16 cellular contexts compared by ENCODE assay signal in the genomic region with DNA sequence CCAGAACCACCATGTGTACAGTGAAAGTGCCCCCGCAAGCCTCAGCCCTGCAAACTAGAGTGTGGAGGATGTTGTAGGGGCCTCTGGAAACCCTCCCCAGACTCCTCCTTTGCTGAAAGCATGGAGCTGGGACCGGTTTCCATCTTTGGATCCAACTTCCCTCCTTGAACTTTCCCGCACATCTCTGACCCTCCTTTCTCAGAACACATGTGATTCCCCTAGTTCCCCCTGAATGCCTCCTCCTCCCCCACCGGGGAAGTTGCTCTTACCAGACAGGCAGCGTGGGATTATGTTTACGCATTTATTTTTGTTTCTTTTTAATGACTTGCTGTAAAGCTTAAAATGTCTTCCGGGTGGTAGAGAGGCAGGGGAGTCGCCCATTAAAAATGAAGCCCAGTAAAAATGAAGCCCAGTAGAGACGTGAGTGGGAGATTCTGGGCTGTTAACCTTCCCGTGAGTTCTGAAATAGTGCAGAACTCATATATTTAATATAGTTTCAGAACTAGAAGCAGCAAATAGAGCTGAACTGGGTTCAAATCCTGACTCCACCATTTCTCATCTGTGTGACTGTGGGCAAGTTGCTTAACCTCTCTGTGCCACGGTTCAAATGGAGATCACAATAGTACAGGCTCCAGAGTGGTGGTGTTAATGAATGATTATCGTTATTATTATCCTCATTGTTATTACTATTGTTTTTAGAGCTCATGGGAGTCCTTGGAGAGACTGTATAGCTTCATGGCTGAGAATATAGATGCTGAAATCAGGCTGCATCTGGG. TPM values are rescaled to one million over a fixed set of nuclear protein-coding genes. Genes with fewer than 3 reads are reported as not detected.
A peak's percentile ranks its signal among the peaks of the same experiment; 100 is the strongest.
DNase-seq lines count a peak whose midpoint lies in the region; ATAC-seq and TF ChIP-seq lines count a peak whose summit lies in the region.
"Had no signal": no experiment of that assay in that cellular context is flagged by ENCODE, and none has a peak within 500 bp of the region (broad histone marks: within the 10 kb centered on the region; RNA-seq: fewer than 3 reads in every experiment).

No MANE protein-coding gene starts in this region.

- no peaks in the 10 kb centered on the region; the same call in 1 of the 2 replicates for H3K9me2 ChIP-seq in GM23338 (ENCODE audit: insufficient read depth)

- H3K36me3 Mint-ChIP-seq in GM23338 (ENCODE audit: low read depth) = no peaks in the 10 kb centered on the region
- H3K36me3 Mint-ChIP-seq: activated naive CD8-positive, alpha-beta T cell had no signal

- TF ChIP-seq EP300 in stomach (IDR thresholded peaks at IDR 0.05) = no peak

- no peaks in the 10 kb centered on the region for H3K27me3 ChIP-seq in GM23338 (ENCODE audit: insufficient read depth)
- no peaks in the 10 kb centered on the region for H3K27me3 ChIP-seq in colonic mucosa
- H3K27me3 ChIP-seq in stomach = no peaks in the 10 kb centered on the region
- H3K27me3 ChIP-seq: cardiac muscle cell, foreskin keratinocyte had no signal

- WGBS in stomach, 5 donors = 74 to 82% (median 74%) methylated on average over 12 of the region's 12 CpGs

- no peak for TF ChIP-seq POLR2A in stomach (IDR thresholded peaks at IDR 0.05)

- no peak overlapping the region for H3K4me2 ChIP-seq in GM23338

- no peak overlapping the region for H3K27ac ChIP-seq in GM23338 (ENCODE audit: low read depth)
- H3K27ac ChIP-seq in colonic mucosa = peak overlapping the region; percentile 34
- peak overlapping the region in 4 of 5 donors; percentile 62 to 82 (median 72) for H3K27ac ChIP-seq in stomach
- H3K27ac ChIP-seq: cardiac muscle cell, foreskin keratinocyte had no signal

- H3K4me3 Mint-ChIP-seq in GM23338 = no peak overlapping the region; the same call in 2 of the 3 replicates
- H3K4me3 Mint-ChIP-seq: activated naive CD8-positive, alpha-beta T cell; endodermal cell; T-helper 1 cell treated with Interleukin-12 subunit alpha and Interleukin-12 subunit beta and Interleukin-4 antibody, amounts not matched to agents 30 μg/mL and 1 μg/mL, for 36 hours had no signal

- peak overlapping the region in 1 of 2 donors; percentile 46 for H3K9ac ChIP-seq in colonic mucosa (ENCODE audit: low read depth in 2 of 2, low read length in 2 of 2)

- no peak overlapping the region for H3K27ac Mint-ChIP-seq in GM23338
- H3K27ac Mint-ChIP-seq: activated naive CD8-positive, alpha-beta T cell; endodermal cell; T-helper 1 cell treated with Interleukin-12 subunit alpha and Interleukin-12 subunit beta and Interleukin-4 antibody, amounts not matched to agents 30 μg/mL and 1 μg/mL, for 36 hours had no signal

- H3K4me3 ChIP-seq in GM23338 = no peak overlapping the region
- no peak overlapping the region for H3K4me3 ChIP-seq in colonic mucosa
- H3K4me3 ChIP-seq in mucosa of descending colon = no peak overlapping the region
- no peak overlapping the region for H3K4me3 ChIP-seq in stomach
- H3K4me3 ChIP-seq: cardiac muscle cell had no signal

- H2AFZ ChIP-seq in GM23338 = peak overlapping the region; percentile 74; the same call in 1 of the 2 replicates

- H3K4me1 Mint-ChIP-seq in GM23338 = 0 out of 3 replicates have a peak, but pooled peaks cover 3% of the 10 kb centered on the region
- H3K4me1 Mint-ChIP-seq: endodermal cell had no signal

- H3K9me3 ChIP-seq in colonic mucosa = no peaks in the 10 kb centered on the region
- no peaks in the 10 kb centered on the region for H3K9me3 ChIP-seq in mucosa of descending colon
- H3K9me3 ChIP-seq in stomach = no peaks in the 10 kb centered on the region

- H3K4me1 ChIP-seq in GM23338 (ENCODE audit: insufficient read depth) = no peaks in the 10 kb centered on the region
- H3K4me1 ChIP-seq in colonic mucosa = no peaks in the 10 kb centered on the region
- H3K4me1 ChIP-seq in mucosa of descending colon (ENCODE audit: low read depth) = peaks cover 2% of the 10 kb centered on the region
- H3K4me1 ChIP-seq in stomach = peaks cover 0 to 24% (median 13%) of the 10 kb centered on the region in 4 donors

- intact Hi-C loops in colonic mucosa (cut with DNase I) = no loop called here
- intact Hi-C loops in mucosa of descending colon (cut with DNase I, micrococcal nuclease) = no loop called here
- intact Hi-C loops in stomach (cut with DNase I; ENCODE audit: low total_unique reads) = loop anchor here (10.0 kb wide), 1 partner anchor 73 kb away; no protein-coding TSS in a partner anchor

- H3K79me2 ChIP-seq in GM23338 (replicated peaks; ENCODE audit: insufficient read depth) = no peaks in the 10 kb centered on the region

- H3K36me3 ChIP-seq in GM23338 (ENCODE audit: insufficient read depth) = no peaks in the 10 kb centered on the region
- H3K36me3 ChIP-seq in colonic mucosa = no peaks in the 10 kb centered on the region
- no peaks in the 10 kb centered on the region for H3K36me3 ChIP-seq in mucosa of descending colon (ENCODE audit: low read depth)
- no peaks in the 10 kb centered on the region for H3K36me3 ChIP-seq in stomach
- H3K36me3 ChIP-seq: cardiac muscle cell had no signal

- H3F3A ChIP-seq in GM23338 (replicated peaks; ENCODE audit: low read depth) = no peaks in the 10 kb centered on the region

- DNase-seq in GM23338 (ENCODE audit: low spot score) (no peak), colonic mucosa (no peak), mucosa of descending colon (no peak), stomach (no peak), NCI-H1092 treated with DMSO at 0.1 percent for 48 hours (lab: John Stamatoyannopoulos, UW) (no peak), Ammon's horn (ENCODE audit: low spot score) (no peak), Kasumi-1 (lab: John Stamatoyannopoulos, UW) (no peak)
- DNase-seq: activated CD4-positive, alpha-beta T cell treated with anti-CD3 and anti-CD28 coated beads for 4 hours; DND-41; endodermal cell; NCI-H82 had no signal

- H4K20me1 ChIP-seq in GM23338 (replicated peaks; ENCODE audit: insufficient read depth) = no peaks in the 10 kb centered on the region

- H3K27me3 Mint-ChIP-seq in GM23338 (ENCODE audit: insufficient read depth, low read depth, poor library complexity) = no peaks in the 10 kb centered on the region
- H3K27me3 Mint-ChIP-seq: activated naive CD8-positive, alpha-beta T cell had no signal

- ATAC-seq in GM23338 (no peak), mucosa of descending colon (peak; percentile 10), HG02571 (IDR thresholded peaks at IDR 0.05; ENCODE audit: unreplicated experiment) (no peak)

- H3K9me3 Mint-ChIP-seq in GM23338 = no peaks in the 10 kb centered on the region
- H3K9me3 Mint-ChIP-seq: endodermal cell; T-helper 1 cell treated with Interleukin-12 subunit alpha and Interleukin-12 subunit beta and Interleukin-4 antibody, amounts not matched to agents 30 μg/mL and 1 μg/mL, for 36 hours had no signal

- no peak for TF ChIP-seq CTCF in GM23338 (conservative IDR thresholded peaks at IDR 0.05; ENCODE audit: low read depth in 2 of 2)
- TF ChIP-seq CTCF in colonic mucosa (IDR thresholded peaks at IDR 0.05) = no peak
- TF ChIP-seq CTCF in mucosa of descending colon (IDR thresholded peaks at IDR 0.05) = no peak
- TF ChIP-seq CTCF in stomach (IDR thresholded peaks at IDR 0.05) = no peak

TF ChIP-seq in GM23338, 12 proteins besides CTCF, POLR2A, EP300 and RAD21 (continues in another document):
- no peak for TF ChIP-seq EZH2 (IDR thresholded peaks at IDR 0.05; ENCODE audit: low read depth, unreplicated experiment)
- TF ChIP-seq CREB1 (CRISPR knock-in tag; IDR thresholded peaks at IDR 0.05; ENCODE audit: low read depth) = no peak
- no peak for TF ChIP-seq ZNF331 (CRISPR knock-in tag; IDR thresholded peaks at IDR 0.05; ENCODE audit: low read depth)
- TF ChIP-seq NANOG (IDR thresholded peaks at IDR 0.05; ENCODE audit: borderline replicate concordance) = no peak
- TF ChIP-seq, protein P1, sequence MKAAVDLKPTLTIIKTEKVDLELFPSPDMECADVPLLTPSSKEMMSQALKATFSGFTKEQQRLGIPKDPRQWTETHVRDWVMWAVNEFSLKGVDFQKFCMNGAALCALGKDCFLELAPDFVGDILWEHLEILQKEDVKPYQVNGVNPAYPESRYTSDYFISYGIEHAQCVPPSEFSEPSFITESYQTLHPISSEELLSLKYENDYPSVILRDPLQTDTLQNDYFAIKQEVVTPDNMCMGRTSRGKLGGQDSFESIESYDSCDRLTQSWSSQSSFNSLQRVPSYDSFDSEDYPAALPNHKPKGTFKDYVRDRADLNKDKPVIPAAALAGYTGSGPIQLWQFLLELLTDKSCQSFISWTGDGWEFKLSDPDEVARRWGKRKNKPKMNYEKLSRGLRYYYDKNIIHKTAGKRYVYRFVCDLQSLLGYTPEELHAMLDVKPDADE (IDR thresholded peaks at IDR 0.05) = no peak
- no peak for TF ChIP-seq POLR2AphosphoS5 (IDR thresholded peaks at IDR 0.05; ENCODE audit: low read depth)

RNA-seq across cellular contexts. Expression of a gene that starts 8.0 kb away (rescaled TPM):
- 26.2 and 26.4 TPM in 2 replicates for total RNA-seq in GM23338 (2014; rRNA removed; shearing (Covaris generic))
- polyA plus RNA-seq in GM23338 (2016; fragmentation: Nextera tagmentation; extraction: Ambion mirVana) = 16.9 and 18.9 TPM in 2 replicates
- total RNA-seq in colonic mucosa = 10 to 100 TPM; 33.2 to 37.9 TPM
- total RNA-seq in mucosa of descending colon = 10 to 100 TPM; 33.2 to 35.1 (median 33.4) TPM
- total RNA-seq in stomach = 10 to 100 TPM; 13.9 to 26.8 (median 21.7) TPM
- 10 to 100 TPM; 10.8 to 15.3 (median 13.8) TPM for polyA plus RNA-seq in stomach
